In the genomic region with DNA sequence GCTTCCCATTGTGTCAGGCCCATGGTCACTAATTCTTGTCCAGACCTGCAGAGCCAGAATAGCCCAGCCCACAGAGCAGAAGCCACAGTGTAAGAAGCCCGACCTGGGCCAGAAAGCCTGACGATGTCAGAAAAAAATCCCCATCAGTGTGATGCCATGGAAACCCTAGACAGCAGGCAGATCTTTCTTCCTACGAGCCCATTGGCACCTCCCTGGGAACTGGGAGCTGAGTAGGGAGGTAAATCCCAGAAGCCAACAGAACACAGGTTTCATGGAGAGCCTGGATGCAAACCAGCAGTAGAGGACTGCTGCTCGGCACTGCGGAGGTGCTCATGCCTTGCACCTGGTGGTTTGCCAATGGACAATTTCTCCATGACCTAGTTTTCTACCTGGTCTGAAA, we compare ENCODE assay signal across 19 cellular contexts.
"Had no signal": no experiment of that assay in that cellular context is flagged by ENCODE, and none has a peak within 500 bp of the region (broad histone marks: within the 10 kb centered on the region; RNA-seq: fewer than 3 reads in every experiment).

No MANE protein-coding gene starts in this region.

- H3K4me1 ChIP-seq: gastroesophageal sphincter, heart left ventricle, lower lobe of right lung, upper lobe of right lung had no signal

- H3K36me3 ChIP-seq: cardiac muscle cell, gastroesophageal sphincter, heart left ventricle, lower lobe of right lung, upper lobe of right lung had no signal

- H3K9me3 ChIP-seq: lower lobe of right lung, upper lobe of right lung had no signal

- H3K27ac ChIP-seq: cardiac muscle cell, gastroesophageal sphincter, heart left ventricle, lower lobe of right lung, upper lobe of right lung had no signal

- H3K4me3 ChIP-seq: cardiac muscle cell, gastroesophageal sphincter, heart left ventricle, lower lobe of right lung, upper lobe of right lung had no signal

- H3K27me3 ChIP-seq: cardiac muscle cell, gastroesophageal sphincter, heart left ventricle, upper lobe of right lung had no signal

- ATAC-seq: gastroesophageal sphincter; heart left ventricle; lower lobe of right lung; stimulated activated naive B cell treated with anti-CD40 and anti-IgM and Interleukin-4, amounts not matched to agents 10 μg/mL and 1 μg/mL and 100 μg/mL, for 72 hours; upper lobe of right lung had no signal

- DNase-seq: activated CD4-positive, alpha-beta T cell treated with anti-CD3 and anti-CD28 coated beads for 4 hours; activated CD4-positive, alpha-beta T cell treated with anti-CD3 and anti-CD28 coated beads, Interleukin-2, amount 50 U/mL, for 48 hours; activated CD4-positive, CD25-positive, alpha-beta regulatory T cell; activated naive CD4-positive, alpha-beta T cell treated with Interleukin-2 at 50 U/mL for 16 hours; activated T-cell treated with anti-CD3 and anti-CD28 coated beads, Interleukin-2, amount 50 U/mL, for 48 hours; heart left ventricle; islet precursor cell; lower lobe of right lung; mesendoderm; naive B cell; retina; stimulated activated CD4-positive, alpha-beta T cell treated with anti-CD3 and anti-CD28 coated beads, Interleukin-2, amount 100 ng/mL, for 48 hours; stimulated activated CD8-positive, alpha-beta memory T cell treated with anti-CD3 and anti-CD28 coated beads, Interleukin-4, amount 100 ng/mL, for 48 hours; stimulated activated naive B cell treated with anti-CD40 and anti-IgM and Interleukin-4, amounts not matched to agents 10 μg/mL and 1 μg/mL and 100 μg/mL, for 72 hours; T-helper 1 cell; T1000; upper lobe of right lung had no signal
